38 cellular contexts compared by ENCODE assay signal in the genomic region with DNA sequence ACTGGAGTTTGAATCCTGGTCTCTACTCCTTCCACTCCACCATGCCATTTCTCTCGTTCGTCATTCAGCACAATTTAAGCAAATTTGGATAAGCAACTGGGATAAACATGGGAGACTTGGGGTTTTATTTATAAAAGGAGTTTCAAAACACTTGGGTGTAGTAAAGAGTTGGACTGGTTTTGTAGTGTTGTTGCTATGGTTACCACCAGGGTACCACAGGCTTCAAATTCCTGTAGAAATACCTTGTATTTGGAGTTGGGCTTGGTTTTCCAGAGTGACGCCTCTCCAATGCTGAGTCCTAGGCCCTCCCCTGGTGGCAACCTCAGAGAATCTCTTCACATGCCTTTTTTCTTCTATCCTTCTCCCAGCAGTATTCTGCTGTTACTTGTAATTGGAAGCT. TPM values are rescaled to one million over a fixed set of nuclear protein-coding genes. Genes with fewer than 3 reads are reported as not detected.
"Had no signal": no experiment of that assay in that cellular context is flagged by ENCODE, and none has a peak within 500 bp of the region (broad histone marks: within the 10 kb centered on the region; RNA-seq: fewer than 3 reads in every experiment).

No MANE protein-coding gene starts in this region.

- H3K9me3 ChIP-seq: adrenal gland, ascending aorta had no signal

- H3K27ac Mint-ChIP-seq: activated B cell treated with CpG ODN at 0.5 μM for 24 hours; activated CD4-positive, alpha-beta memory T cell treated with anti-CD3 and anti-CD28 coated beads for 36 hours; activated CD4-positive, alpha-beta T cell treated with anti-CD3 and anti-CD28 coated beads, Interleukin-2, amount 10 ng/mL, durations not matched to agents 24 days and 14 days; activated CD8-positive, alpha-beta T cell treated with anti-CD3 and anti-CD28 coated beads for 36 hours; activated naive CD4-positive, alpha-beta T cell treated with anti-CD3 and anti-CD28 coated beads for 36 hours; activated naive CD4-positive, alpha-beta T cell treated with anti-CD3 and anti-CD28 coated beads, Interleukin-2, amount 50 U/mL, for 72 hours; activated naive CD8-positive, alpha-beta T cell treated with anti-CD3 and anti-CD28 coated beads for 36 hours; activated T-cell treated with anti-CD3 and anti-CD28 coated beads, Interleukin-2, amount 50 U/mL, for 72 hours; activated T-helper 1 cell treated with anti-CD3 and anti-CD28 coated beads, Interleukin-12 subunit alpha, Interleukin-12 subunit beta, Interleukin-2, Interleukin-4 antibody, amounts not matched to agents 30 ng/mL and 10 ng/mL and 1 ng/mL, durations not matched to agents 14 hours and 24 hours and 36 hours; activated T-helper 17 cell treated with anti-CD3 and anti-CD28 coated beads, Interleukin-2, amount 50 U/mL, for 72 hours; brain; T-helper 1 cell treated with Interleukin-12 subunit alpha and Interleukin-12 subunit beta and Interleukin-4 antibody, amounts not matched to agents 30 μg/mL and 1 μg/mL, for 36 hours; T-helper 2 cell treated with Interferon-gamma antibody and Interleukin-4, amounts not matched to agents 5 μg/mL and 100 μg/mL, for 36 hours had no signal

- H3K4me3 Mint-ChIP-seq: activated B cell treated with CpG ODN at 0.5 μM for 24 hours; activated CD4-positive, alpha-beta memory T cell treated with anti-CD3 and anti-CD28 coated beads for 36 hours; activated CD4-positive, alpha-beta T cell treated with anti-CD3 and anti-CD28 coated beads, Interleukin-2, amount 10 ng/mL, durations not matched to agents 24 days and 14 days; activated CD8-positive, alpha-beta T cell treated with anti-CD3 and anti-CD28 coated beads for 36 hours; activated naive CD4-positive, alpha-beta T cell treated with anti-CD3 and anti-CD28 coated beads for 36 hours; activated naive CD8-positive, alpha-beta T cell treated with anti-CD3 and anti-CD28 coated beads for 36 hours; activated T-cell treated with anti-CD3 and anti-CD28 coated beads, Interleukin-2, amount 50 U/mL, for 4 hours; activated T-cell treated with anti-CD3 and anti-CD28 coated beads, Interleukin-2, amount 50 U/mL, for 72 hours; activated T-helper 1 cell treated with anti-CD3 and anti-CD28 coated beads, Interleukin-12 subunit alpha, Interleukin-12 subunit beta, Interleukin-2, Interleukin-4 antibody, amounts not matched to agents 30 ng/mL and 10 ng/mL and 1 ng/mL, durations not matched to agents 14 hours and 24 hours and 36 hours; activated T-helper 17 cell treated with anti-CD3 and anti-CD28 coated beads, Interleukin-2, amount 50 U/mL, for 72 hours; brain; T-helper 1 cell treated with Interleukin-12 subunit alpha and Interleukin-12 subunit beta and Interleukin-4 antibody, amounts not matched to agents 30 μg/mL and 1 μg/mL, for 36 hours; T-helper 2 cell treated with Interferon-gamma antibody and Interleukin-4, amounts not matched to agents 5 μg/mL and 100 μg/mL, for 36 hours had no signal

- H3K4me1 Mint-ChIP-seq: activated B cell treated with CpG ODN at 0.5 μM for 24 hours; activated CD4-positive, alpha-beta T cell treated with anti-CD3 and anti-CD28 coated beads, Interleukin-2, amount 10 ng/mL, durations not matched to agents 24 days and 14 days; activated naive CD8-positive, alpha-beta T cell treated with anti-CD3 and anti-CD28 coated beads for 36 hours; activated T-helper 17 cell treated with anti-CD3 and anti-CD28 coated beads, Interleukin-2, amount 50 U/mL, for 72 hours; brain had no signal

- FAIRE-seq: bronchial epithelial cell, TTC549 had no signal

- H3K27me3 Mint-ChIP-seq: activated CD4-positive, alpha-beta memory T cell treated with anti-CD3 and anti-CD28 coated beads for 36 hours; activated CD8-positive, alpha-beta T cell treated with anti-CD3 and anti-CD28 coated beads for 36 hours; activated naive CD8-positive, alpha-beta T cell treated with anti-CD3 and anti-CD28 coated beads for 36 hours had no signal

- H3K36me3 Mint-ChIP-seq: activated CD4-positive, alpha-beta memory T cell treated with anti-CD3 and anti-CD28 coated beads for 36 hours; activated naive CD4-positive, alpha-beta T cell treated with anti-CD3 and anti-CD28 coated beads, Interleukin-2, amount 50 U/mL, for 72 hours; activated naive CD8-positive, alpha-beta T cell treated with anti-CD3 and anti-CD28 coated beads for 36 hours; brain had no signal

- DNase-seq: activated B cell treated with CpG ODN at 0.5 μM for 24 hours; activated CD4-positive, alpha-beta memory T cell treated with anti-CD3 and anti-CD28 coated beads for 36 hours; activated CD4-positive, alpha-beta T cell treated with anti-CD3 and anti-CD28 coated beads for 4 hours; activated CD4-positive, alpha-beta T cell treated with anti-CD3 and anti-CD28 coated beads, Interleukin-2, amount 10 ng/mL, durations not matched to agents 24 days and 14 days; activated CD4-positive, alpha-beta T cell treated with anti-CD3 and anti-CD28 coated beads, Interleukin-2, amount 50 U/mL, for 1 hour; activated CD4-positive, alpha-beta T cell treated with anti-CD3 and anti-CD28 coated beads, Interleukin-2, amount 50 U/mL, for 4 hours; activated CD4-positive, CD25-positive, alpha-beta regulatory T cell treated with anti-CD3 and anti-CD28 coated beads, Interleukin-2, amount 50 U/mL, for 72 hours; activated CD8-positive, alpha-beta memory T cell treated with anti-CD3 and anti-CD28 coated beads, Interleukin-2, amount 50 U/mL, for 4 hours; activated CD8-positive, alpha-beta T cell treated with anti-CD3 and anti-CD28 coated beads for 36 hours; activated effector memory CD4-positive, alpha-beta T cell treated with anti-CD3 and anti-CD28 coated beads, Interleukin-2, amount 50 U/mL, for 16 hours; activated gamma-delta T cell treated with Interleukin-2 at 50 U/mL for 16 hours; activated naive CD4-positive, alpha-beta T cell; activated naive CD4-positive, alpha-beta T cell treated with anti-CD3 and anti-CD28 coated beads for 36 hours; activated naive CD4-positive, alpha-beta T cell treated with anti-CD3 and anti-CD28 coated beads, Interleukin-2, amount 50 U/mL, for 16 hours; activated naive CD8-positive, alpha-beta T cell treated with anti-CD3 and anti-CD28 coated beads for 36 hours; activated T-cell treated with anti-CD3 and anti-CD28 coated beads for 4 hours; activated T-cell treated with anti-CD3 and anti-CD28 coated beads, Interleukin-2, amount 50 U/mL, for 1 hour; activated T-cell treated with anti-CD3 and anti-CD28 coated beads, Interleukin-2, amount 50 U/mL, for 4 hours; activated T-cell treated with anti-CD3 and anti-CD28 coated beads, Interleukin-2, amount 50 U/mL, for 72 hours; adrenal gland; amniotic stem cell; anterior cingulate cortex; central memory CD4-positive, alpha-beta T cell; T-helper 1 cell; T-helper 2 cell; T-helper 9 cell had no signal

- H3K27me3 ChIP-seq: adrenal gland, ascending aorta had no signal

- ATAC-seq: activated CD8-positive, alpha-beta T cell treated with anti-CD3 and anti-CD28 coated beads for 36 hours; activated naive CD4-positive, alpha-beta T cell treated with anti-CD3 and anti-CD28 coated beads, Interleukin-2, amount 50 U/mL, for 72 hours; activated T-cell treated with anti-CD3 and anti-CD28 coated beads, Interleukin-2, amount 50 U/mL, for 4 hours; activated T-cell treated with anti-CD3 and anti-CD28 coated beads, Interleukin-2, amount 50 U/mL, for 72 hours; activated T-helper 17 cell treated with anti-CD3 and anti-CD28 coated beads, Interleukin-2, amount 50 U/mL, for 72 hours had no signal

- H3K4me1 ChIP-seq: adrenal gland, ascending aorta had no signal

- H3K27ac ChIP-seq: adrenal gland, ascending aorta, cardiac muscle cell, VCaP had no signal

- H3K4me3 ChIP-seq: adrenal gland, ascending aorta, cardiac muscle cell had no signal

- H3K9me3 Mint-ChIP-seq: activated B cell treated with CpG ODN at 0.5 μM for 24 hours; activated CD4-positive, alpha-beta memory T cell treated with anti-CD3 and anti-CD28 coated beads for 36 hours; activated CD4-positive, alpha-beta T cell treated with anti-CD3 and anti-CD28 coated beads, Interleukin-2, amount 10 ng/mL, durations not matched to agents 24 days and 14 days; activated CD8-positive, alpha-beta T cell treated with anti-CD3 and anti-CD28 coated beads for 36 hours; activated naive CD4-positive, alpha-beta T cell treated with anti-CD3 and anti-CD28 coated beads for 36 hours; activated naive CD4-positive, alpha-beta T cell treated with anti-CD3 and anti-CD28 coated beads, Interleukin-2, amount 50 U/mL, for 72 hours; activated naive CD8-positive, alpha-beta T cell treated with anti-CD3 and anti-CD28 coated beads for 36 hours; activated T-cell treated with anti-CD3 and anti-CD28 coated beads, Interleukin-2, amount 50 U/mL, for 4 hours; activated T-cell treated with anti-CD3 and anti-CD28 coated beads, Interleukin-2, amount 50 U/mL, for 72 hours; activated T-helper 1 cell treated with anti-CD3 and anti-CD28 coated beads, Interleukin-12 subunit alpha, Interleukin-12 subunit beta, Interleukin-2, Interleukin-4 antibody, amounts not matched to agents 30 ng/mL and 10 ng/mL and 1 ng/mL, durations not matched to agents 14 hours and 24 hours and 36 hours; brain; T-helper 1 cell treated with Interleukin-12 subunit alpha and Interleukin-12 subunit beta and Interleukin-4 antibody, amounts not matched to agents 30 μg/mL and 1 μg/mL, for 36 hours; T-helper 2 cell treated with Interferon-gamma antibody and Interleukin-4, amounts not matched to agents 5 μg/mL and 100 μg/mL, for 36 hours had no signal

- H3K36me3 ChIP-seq: adrenal gland, ascending aorta, cardiac muscle cell had no signal

RNA-seq across cellular contexts. Expression of a gene that starts 27.9 kb away (rescaled TPM):
- total RNA-seq: activated B cell treated with CpG ODN at 0.5 μM for 24 hours; activated CD4-positive, alpha-beta memory T cell treated with anti-CD3 and anti-CD28 coated beads for 36 hours; activated CD4-positive, alpha-beta T cell treated with anti-CD3 and anti-CD28 coated beads, Interleukin-2, amount 10 ng/mL, durations not matched to agents 24 days and 14 days; activated CD8-positive, alpha-beta memory T cell treated with anti-CD3 and anti-CD28 coated beads for 36 hours; activated CD8-positive, alpha-beta T cell treated with anti-CD3 and anti-CD28 coated beads for 36 hours; activated naive CD4-positive, alpha-beta T cell treated with anti-CD3 and anti-CD28 coated beads for 36 hours; activated naive CD4-positive, alpha-beta T cell treated with anti-CD3 and anti-CD28 coated beads, Interleukin-2, amount 50 U/mL, for 72 hours; activated naive CD8-positive, alpha-beta T cell treated with anti-CD3 and anti-CD28 coated beads for 36 hours; activated T-cell treated with anti-CD3 and anti-CD28 coated beads, Interleukin-2, amount 50 U/mL, for 4 hours; activated T-cell treated with anti-CD3 and anti-CD28 coated beads, Interleukin-2, amount 50 U/mL, for 72 hours; activated T-helper 1 cell treated with anti-CD3 and anti-CD28 coated beads, Interleukin-12 subunit alpha, Interleukin-12 subunit beta, Interleukin-2, Interleukin-4 antibody, amounts not matched to agents 30 ng/mL and 10 ng/mL and 1 ng/mL, durations not matched to agents 14 hours and 24 hours and 36 hours; activated T-helper 17 cell treated with anti-CD3 and anti-CD28 coated beads, Interleukin-2, amount 50 U/mL, for 72 hours; ascending aorta; bronchial epithelial cell; cardiac muscle cell had no signal
- polyA plus RNA-seq: cardiac muscle cell had no signal
